In the genomic region with DNA sequence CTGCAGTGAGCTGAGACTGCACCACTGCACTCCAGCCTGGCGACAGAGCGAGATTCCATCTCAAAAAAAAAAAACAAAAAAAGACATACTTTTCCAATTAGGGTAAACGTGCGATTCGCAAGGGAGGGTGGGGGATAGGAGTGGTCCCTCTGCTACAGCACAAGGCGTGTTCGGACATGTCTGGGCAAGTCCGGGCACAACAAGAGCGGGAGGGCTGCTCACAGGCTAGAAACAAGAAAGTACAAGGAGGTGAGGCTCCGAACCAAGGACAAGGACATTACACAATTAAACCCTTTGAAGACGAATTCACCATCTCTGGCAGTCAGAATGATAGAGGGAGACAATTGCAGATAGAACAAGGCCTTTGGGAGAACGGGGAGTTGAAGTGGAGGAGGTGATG, we compare ENCODE assay signal across 19 cellular contexts. TPM values are rescaled to one million over a fixed set of nuclear protein-coding genes. Genes with fewer than 3 reads are reported as not detected.
DNase-seq lines count a peak whose midpoint lies in the region; ATAC-seq, FAIRE-seq and TF ChIP-seq lines count a peak whose summit lies in the region.
"Had no signal": no experiment of that assay in that cellular context is flagged by ENCODE, and none has a peak within 500 bp of the region (broad histone marks: within the 10 kb centered on the region; RNA-seq: fewer than 3 reads in every experiment).

No MANE protein-coding gene starts in this region.

- H3K14ac ChIP-seq in H9 (ENCODE audit: insufficient read depth, low read length) (no peak overlapping the region), neuronal stem cell (ENCODE audit: low read length) (no peak overlapping the region)

- H3K4me2 ChIP-seq in H9 (ENCODE audit: insufficient read depth, insufficient read length, low read length) (no peak overlapping the region), astrocyte (ENCODE audit: low read length) (no peak overlapping the region), neuronal stem cell (ENCODE audit: insufficient read depth, low read length, poor library complexity, severe bottlenecking) (no peak overlapping the region)

- H3K9me3 Mint-ChIP-seq in H9: no peaks in the 10 kb centered on the region; a peak in 2 of 5 replicates
- peaks cover 4% of the 10 kb centered on the region for H3K9me3 Mint-ChIP-seq in astrocyte (ENCODE audit: unreplicated experiment)

- H2AK5ac ChIP-seq in H9 (ENCODE audit: insufficient read length, low read length) (no peak overlapping the region), neuronal stem cell (ENCODE audit: low read depth, low read length) (no peak overlapping the region)

- H2BK12ac ChIP-seq in H9 (ENCODE audit: insufficient read length, low read depth, low read length) (no peak overlapping the region), neuronal stem cell (ENCODE audit: low read length) (no peak overlapping the region)

- peak overlapping the region; percentile 96 for H2AFZ ChIP-seq in H9 (ENCODE audit: low read length)
- peak overlapping the region; percentile 67 for H2AFZ ChIP-seq in astrocyte (ENCODE audit: low read depth, low read length)
- H2AFZ ChIP-seq in neuronal stem cell (ENCODE audit: low read length): peak overlapping the region; percentile 73

- H3K4ac ChIP-seq in H9 (ENCODE audit: low read depth, low read length) (no peak overlapping the region; the same call in 1 of the 2 replicates), neuronal stem cell (ENCODE audit: low read length) (no peak overlapping the region)

- H3K27ac Mint-ChIP-seq in H9 (peak overlapping the region in 2 of 3 experiments; percentile 86 to 87; a peak in 5 of 7 replicates), astrocyte (ENCODE audit: unreplicated experiment) (no peak overlapping the region)
- H3K27ac Mint-ChIP-seq: nephron, type B pancreatic cell had no signal

- H3K9ac ChIP-seq in H9 (ENCODE audit: extremely low read depth, insufficient read length, low read length): no peak overlapping the region
- no peak overlapping the region for H3K9ac ChIP-seq in astrocyte (ENCODE audit: low read length)
- H3K9ac ChIP-seq in neuronal stem cell (ENCODE audit: low read depth, low read length, poor library complexity): no peak overlapping the region

- H3K4me3 Mint-ChIP-seq in H9: no peak overlapping the region
- no peak overlapping the region for H3K4me3 Mint-ChIP-seq in astrocyte (ENCODE audit: unreplicated experiment)
- H3K4me3 Mint-ChIP-seq: CD14-positive monocyte, nephron, type B pancreatic cell had no signal

- H3K27me3 ChIP-seq in H9 (ENCODE audit: insufficient read depth, low read length) (no peaks in the 10 kb centered on the region), astrocyte (ENCODE audit: insufficient read depth, low read length) (no peaks in the 10 kb centered on the region), neuronal stem cell (ENCODE audit: control insufficient read depth in 3 of 3, insufficient read depth in 3 of 3, low read depth in 1 of 3, low read length in 3 of 3) (no peaks in the 10 kb centered on the region)

- FAIRE-seq in astrocyte (lab: Jason Lieb, UNC): no peak
- FAIRE-seq in frontal cortex (lab: Jason Lieb, UNC): no peak
- FAIRE-seq: keratinocyte had no signal

- H3K4me1 ChIP-seq in H9 (ENCODE audit: insufficient read depth, low read length) (no peaks in the 10 kb centered on the region), astrocyte (ENCODE audit: insufficient read depth, low read length) (no peaks in the 10 kb centered on the region), neuronal stem cell (ENCODE audit: control insufficient read depth in 2 of 2, insufficient read depth in 1 of 2, low read depth in 1 of 2, low read length in 2 of 2) (no peaks in the 10 kb centered on the region)

- H2BK15ac ChIP-seq in H9 (ENCODE audit: low read depth, low read length) (no peak overlapping the region), neuronal stem cell (ENCODE audit: low read length) (no peak overlapping the region)

- H3K18ac ChIP-seq in H9 (ENCODE audit: insufficient read length, low read depth, low read length): peak overlapping the region; percentile 62
- H3K18ac ChIP-seq in neuronal stem cell (ENCODE audit: low read length): no peak overlapping the region

- H3K36me3 ChIP-seq in astrocyte (ENCODE audit: insufficient read depth, low read length) (no peaks in the 10 kb centered on the region), neuronal stem cell (replicated peaks in 1 of 2; ENCODE audit: control insufficient read depth in 2 of 2, insufficient read depth in 2 of 2, low read length in 2 of 2) (no peaks in the 10 kb centered on the region)

- H3K79me1 ChIP-seq in H9 (ENCODE audit: insufficient read depth, low read depth, low read length, poor library complexity, severe bottlenecking): no peaks in the 10 kb centered on the region
- no peaks in the 10 kb centered on the region for H3K79me1 ChIP-seq in neuronal stem cell (ENCODE audit: low read depth, low read length)

- no peak overlapping the region for H3K56ac ChIP-seq in H9 (ENCODE audit: insufficient read length, low read depth, low read length)

- no peak overlapping the region for H4K5ac ChIP-seq in H9 (ENCODE audit: insufficient read length, low read depth, low read length)

- TF ChIP-seq CTCF in H9 (conservative IDR thresholded peaks at IDR 0.05) (no peak), astrocyte (IDR thresholded peaks at IDR 0.05; ENCODE audit: insufficient read depth, low read depth, low read length) (no peak)

- no peak overlapping the region for H2BK5ac ChIP-seq in H9 (ENCODE audit: insufficient read length, low read length)
- H2BK5ac ChIP-seq in neuronal stem cell (ENCODE audit: low read length): no peak overlapping the region

- H3K27me3 Mint-ChIP-seq in H9 (ENCODE audit: low read depth) (peaks cover 2% of the 10 kb centered on the region; the same call in 1 of the 2 replicates), astrocyte (ENCODE audit: low read depth, unreplicated experiment) (no peaks in the 10 kb centered on the region)
- H3K27me3 Mint-ChIP-seq: type B pancreatic cell had no signal

- H2BK120ac ChIP-seq in H9 (ENCODE audit: low read depth, low read length, poor library complexity, severe bottlenecking) (peak overlapping the region; percentile 80), neuronal stem cell (ENCODE audit: low read depth, low read length) (no peak overlapping the region)

- H4K20me1 ChIP-seq in H9 (ENCODE audit: control insufficient read depth, insufficient read depth, insufficient read length) (no peaks in the 10 kb centered on the region), astrocyte (ENCODE audit: insufficient read depth, low read length) (no peaks in the 10 kb centered on the region)

- no peaks in the 10 kb centered on the region for H3K79me2 ChIP-seq in H9 (ENCODE audit: insufficient read depth, low read length)
- H3K79me2 ChIP-seq in astrocyte (ENCODE audit: insufficient read depth, low read length): no peaks in the 10 kb centered on the region

- H3T11ph ChIP-seq in H9 (ENCODE audit: low read length): no peak overlapping the region

- no peak overlapping the region for H4K91ac ChIP-seq in H9 (ENCODE audit: insufficient read length, low read depth, low read length)
- no peak overlapping the region for H4K91ac ChIP-seq in neuronal stem cell (ENCODE audit: low read depth, low read length, poor library complexity)

- peak; percentile 8 for DNase-seq in NCI-H1436 (lab: John Stamatoyannopoulos, UW)
- no peak for DNase-seq in NCI-H1436 treated with DMSO at 0.1 percent for 48 hours (lab: John Stamatoyannopoulos, UW)
- peak; percentile 72 for DNase-seq in H9
- DNase-seq in astrocyte (ENCODE audit: low read depth): no peak
- no peak for DNase-seq in neuronal stem cell (ENCODE audit: low spot score)
- DNase-seq in frontal cortex (ENCODE audit: low spot score in 2 of 2): no peak
- DNase-seq in T-helper 9 cell: no peak
- DNase-seq: activated CD4-positive, alpha-beta T cell treated with anti-CD3 and anti-CD28 coated beads, Interleukin-2, amount 50 U/mL, for 4 hours; activated T-cell treated with anti-CD3 and anti-CD28 coated beads, Interleukin-2, amount 50 U/mL, for 48 hours; HCEC 1CT; mesenchymal stem cell; NCI-H2029; stimulated activated naive CD4-positive, alpha-beta T cell treated with Interleukin-2 at 50 U/mL for 16 hours had no signal

- no peak overlapping the region for H3K4me3 ChIP-seq in astrocyte (ENCODE audit: insufficient read depth, low read depth, low read length)
- H3K4me3 ChIP-seq in neuronal stem cell (ENCODE audit: low read length in 2 of 2): no peak overlapping the region

- H3K9me3 ChIP-seq in H9 (ENCODE audit: control insufficient read depth, low read depth, low read length): no peaks in the 10 kb centered on the region
- H3K9me3 ChIP-seq in astrocyte (ENCODE audit: insufficient read depth, low read depth, low read length): no peaks in the 10 kb centered on the region
- peaks cover 0 to 2% of the 10 kb centered on the region in 2 donors for H3K9me3 ChIP-seq in neuronal stem cell (replicated peaks in 1 of 2; ENCODE audit: control insufficient read depth in 2 of 2, insufficient read depth in 1 of 2, low read depth in 1 of 2, low read length in 2 of 2)

- H4K8ac ChIP-seq in H9 (replicated peaks; ENCODE audit: insufficient read length, low read depth, low read length) (no peak overlapping the region), neuronal stem cell (ENCODE audit: low read depth, low read length) (no peak overlapping the region)

- WGBS in H9 (ENCODE audit: extremely low coverage, insufficient read length, low lambda C conversion rate): no CpG with 5 or more reads among the region's 12 CpGs
- no CpG with 5 or more reads among the region's 12 CpGs for WGBS in neuronal stem cell (ENCODE audit: extremely low coverage in 2 of 2, insufficient read length in 2 of 2, insufficient replicate concordance in 1 of 2), 2 donors

- H3K27ac ChIP-seq in H9 (ENCODE audit: insufficient read length, low read depth, low read length) (no peak overlapping the region), astrocyte (ENCODE audit: low read depth, low read length) (no peak overlapping the region), neuronal stem cell (replicated peaks; ENCODE audit: low read length) (no peak overlapping the region)

- H3K4me1 Mint-ChIP-seq in H9 (peaks cover 6 to 9% of the 10 kb centered on the region in 2 experiments; a peak in 3 of 4 replicates), astrocyte (ENCODE audit: low read depth, unreplicated experiment) (no peaks in the 10 kb centered on the region)
- H3K4me1 Mint-ChIP-seq: CD14-positive monocyte, nephron had no signal

- no peak overlapping the region for H2BK20ac ChIP-seq in H9 (ENCODE audit: low read depth, low read length, poor library complexity, severe bottlenecking)

- H3K36me3 Mint-ChIP-seq in H9 (ENCODE audit: insufficient read depth in 1 of 3, low read depth in 3 of 3) (peaks cover 0 to 4% (median 0%) of the 10 kb centered on the region in 3 experiments; a peak in 2 of 7 replicates), astrocyte (ENCODE audit: low read depth, unreplicated experiment) (no peaks in the 10 kb centered on the region)
- H3K36me3 Mint-ChIP-seq: CD14-positive monocyte had no signal

- no peaks in the 10 kb centered on the region for H3K23me2 ChIP-seq in H9 (ENCODE audit: insufficient read length, low read depth, low read length, poor library complexity, severe bottlenecking)

- H3K23ac ChIP-seq in H9 (ENCODE audit: insufficient read length, low read depth, low read length) (no peak overlapping the region), neuronal stem cell (ENCODE audit: low read depth, low read length, poor library complexity) (no peak overlapping the region)

- no peak for ATAC-seq in HG03159 (IDR thresholded peaks at IDR 0.05; ENCODE audit: unreplicated experiment)

RNA-seq across cellular contexts. Expression of gene BCL2A1, which starts 32.2 kb away (rescaled TPM):
- not detected in 2 replicates for total RNA-seq in H9 (2021)
- not detected in 2 replicates for total RNA-seq in astrocyte
- polyA plus RNA-seq in neuronal stem cell (2013, experiment 1 of 2): 0.06 TPM
- polyA plus RNA-seq in neuronal stem cell (2013, experiment 2 of 2): 0.08 TPM
- total RNA-seq in frontal cortex: 0.82 TPM
- total RNA-seq: A172 had no signal

RNA-seq across cellular contexts. Expression of gene ZFAND6, which starts 56.3 kb away (rescaled TPM):
- total RNA-seq in H9 (2021) (89.7 and 91.3 TPM in 2 replicates), astrocyte (65.6 and 70.0 TPM in 2 replicates), frontal cortex (151 TPM)
- polyA plus RNA-seq in neuronal stem cell (2013, experiment 1 of 2): 129 TPM
- polyA plus RNA-seq in neuronal stem cell (2013, experiment 2 of 2): 133 TPM

Comparison
In these comparisons a context has a peak if more than half of its experiments do, and no peak if none do; other contexts are left out.
1. DNase-seq: peak in NCI-H1436 (single experiment) and H9 (single experiment); none in NCI-H1436 treated with DMSO at 0.1 percent for 48 hours (single experiment), astrocyte (single experiment), neuronal stem cell (single experiment), frontal cortex (0 of 2) and T-helper 9 cell (single experiment).
2. Peak in every context shown above with its lines, with median percentiles within 50 percentile points of each other: H2AFZ ChIP-seq.